ENCODE assay signal across 8 cellular contexts in the genomic region with DNA sequence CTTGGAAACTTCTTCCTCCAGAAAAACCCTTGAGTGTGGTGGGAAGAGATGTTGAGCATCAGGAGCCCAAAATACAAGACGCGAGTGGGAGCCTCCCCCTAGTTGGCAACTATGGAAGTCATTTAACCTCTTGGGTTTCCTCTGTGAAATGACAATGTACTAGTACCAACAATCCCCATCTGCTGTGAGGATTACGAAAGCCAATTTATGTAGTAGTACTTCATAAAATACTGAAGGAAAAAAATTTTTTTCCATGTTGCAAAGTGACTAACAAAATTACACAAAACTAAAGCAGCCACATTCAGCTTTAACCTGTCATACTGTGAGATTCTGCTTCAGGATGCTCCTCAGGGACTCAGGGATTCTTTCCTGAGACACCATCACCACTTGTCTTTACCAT. TPM values are rescaled to one million over a fixed set of nuclear protein-coding genes. Genes with fewer than 3 reads are reported as not detected.
DNase-seq lines count a peak whose midpoint lies in the region; ATAC-seq, FAIRE-seq and TF ChIP-seq lines count a peak whose summit lies in the region.

No MANE protein-coding gene starts in this region.

- no peaks in the 10 kb centered on the region for H3K27me3 ChIP-seq in H1 (replicated peaks in 1 of 4; ENCODE audit: control insufficient read depth in 3 of 4, extremely low read depth in 1 of 4, insufficient read depth in 3 of 4, low read length in 3 of 4)

- H2BK12ac ChIP-seq in H1 (ENCODE audit: low read depth, low read length): no peak overlapping the region

- TF ChIP-seq EP300 in H1 (IDR thresholded peaks at IDR 0.05; ENCODE audit: borderline replicate concordance in 1 of 2, low read depth in 2 of 2, low read length in 2 of 2): no peak

- no peak overlapping the region for H2BK5ac ChIP-seq in H1 (ENCODE audit: low read depth, low read length)

- H3K4me1 ChIP-seq in H1 (replicated peaks in 1 of 4; ENCODE audit: control insufficient read depth in 3 of 4, insufficient read depth in 4 of 4, low read length in 3 of 4): peaks cover 0 to 1% (median 0%) of the 10 kb centered on the region in 4 experiments; a peak in 3 of 7 replicates

- no peak overlapping the region for H2BK120ac ChIP-seq in H1 (replicated peaks; ENCODE audit: low read depth, low read length)

- no peak for ATAC-seq in natural killer cell treated with Interleukin-12 subunit alpha and Interleukin-12 subunit beta and Interleukin-15 and Interleukin-18, amount 100 ng/mL, for 72 hours
- ATAC-seq in HG03095 (IDR thresholded peaks at IDR 0.05; ENCODE audit: unreplicated experiment) (no peak), esophagus mucosa (no peak)

- H4K5ac ChIP-seq in H1 (ENCODE audit: insufficient read length, low read depth, low read length): peak overlapping the region; percentile 65

- peak overlapping the region; percentile 22 for H3K56ac ChIP-seq in H1 (replicated peaks; ENCODE audit: insufficient read length, low read depth, low read length)

- H3K4me2 ChIP-seq in H1 (ENCODE audit: insufficient read depth in 1 of 2, low read depth in 2 of 2, low read length in 2 of 2): peak overlapping the region; percentile 68 to 71

- H3K27me3 Mint-ChIP-seq in natural killer cell treated with Interleukin-12 subunit alpha and Interleukin-12 subunit beta and Interleukin-15 and Interleukin-18, amount 100 ng/mL, for 72 hours: no peaks in the 10 kb centered on the region

- no peaks in the 10 kb centered on the region for H4K20me1 ChIP-seq in H1 (replicated peaks in 1 of 2; ENCODE audit: control insufficient read depth in 1 of 2, insufficient read depth in 2 of 2, low read length in 2 of 2)

- no peak for FAIRE-seq in H1 (lab: Jason Lieb, UNC)

- peaks cover 5 to 36% of the 10 kb centered on the region in 2 experiments; a peak in 3 of 4 replicates for H3K79me2 ChIP-seq in H1 (ENCODE audit: control insufficient read depth in 1 of 2, insufficient read depth in 2 of 2, low read length in 2 of 2)

- peak overlapping the region in 3 of 4 experiments; percentile 12 to 36 (median 30); a peak in 2 of 7 replicates for H3K9ac ChIP-seq in H1 (replicated peaks in 1 of 4; ENCODE audit: extremely low read depth in 1 of 4, low read depth in 3 of 4, low read length in 3 of 4)

- H3K14ac ChIP-seq in H1 (ENCODE audit: insufficient read length): no peak overlapping the region

- peak overlapping the region; percentile 88 for H3K4me3 Mint-ChIP-seq in natural killer cell treated with Interleukin-12 subunit alpha and Interleukin-12 subunit beta and Interleukin-15 and Interleukin-18, amount 100 ng/mL, for 72 hours

- no peaks in the 10 kb centered on the region for H3K9me3 Mint-ChIP-seq in natural killer cell treated with Interleukin-12 subunit alpha and Interleukin-12 subunit beta and Interleukin-15 and Interleukin-18, amount 100 ng/mL, for 72 hours

- no peak overlapping the region for H2AK5ac ChIP-seq in H1 (ENCODE audit: low read depth, low read length)

- TF ChIP-seq CTCF in H1 (IDR thresholded peaks at IDR 0.05; ENCODE audit: control extremely low read depth in 1 of 3, insufficient read depth in 1 of 3, low read depth in 1 of 3, low read length in 3 of 3): no peak

- TF ChIP-seq POLR2A in H1 (IDR thresholded peaks at IDR 0.05; ENCODE audit: control extremely low read depth in 1 of 2, low read depth in 2 of 2, low read length in 2 of 2): no peak

- no peak overlapping the region for H3K18ac ChIP-seq in H1 (ENCODE audit: extremely low read depth, low read length)

- peak; percentile 6 for DNase-seq in stimulated activated CD4-positive, alpha-beta T cell treated with anti-CD3 and anti-CD28 coated beads, Interleukin-4, amount 100 ng/mL, for 24 hours
- no peak for DNase-seq in stimulated activated CD4-positive, alpha-beta T cell treated with anti-CD3 and anti-CD28 coated beads, Interleukin-4, amount 100 ng/mL, for 4 hours
- DNase-seq in RPMI7951 (ENCODE audit: low read depth) (peak; percentile 26), H1 (ENCODE audit: low read depth in 1 of 2, low spot score in 2 of 2) (no peak), DMS79 (lab: John Stamatoyannopoulos, UW) (no peak)
- no peak for DNase-seq in natural killer cell treated with Interleukin-12 subunit alpha and Interleukin-12 subunit beta and Interleukin-15 and Interleukin-18, amount 100 ng/mL, for 72 hours (ENCODE audit: low spot score)

- no peak overlapping the region for H4K8ac ChIP-seq in H1 (ENCODE audit: extremely low read depth, insufficient read depth, low read length)

- peaks cover 2% of the 10 kb centered on the region; the same call in 1 of the 2 replicates for H3K23me2 ChIP-seq in H1 (ENCODE audit: low read depth, low read length)

- H3K27ac ChIP-seq in H1 (ENCODE audit: low read depth, low read length): no peak overlapping the region

- CTCF ChIA-PET in H1 (lab: Charles Lee; ENCODE audit: partially characterized antibody): interaction anchor here (0.6 to 1.1 kb wide), 2 partner anchors 11 to 105 kb away, joined by 3 read pairs; no protein-coding TSS in a partner anchor

- H3K9me3 ChIP-seq in H1 (ENCODE audit: insufficient read depth in 2 of 2, low read depth in 1 of 2, low read length in 1 of 2): no peaks in the 10 kb centered on the region

- H3K4ac ChIP-seq in H1 (replicated peaks; ENCODE audit: insufficient read length, low read depth, low read length): no peak overlapping the region

- H4K91ac ChIP-seq in H1 (replicated peaks; ENCODE audit: insufficient read length, low read length): no peak overlapping the region

- H3K79me1 ChIP-seq in H1 (ENCODE audit: low read depth, low read length): peaks cover 9% of the 10 kb centered on the region

- no peak for TF ChIP-seq RAD21 in H1 (IDR thresholded peaks at IDR 0.05 in 1 of 2, conservative IDR thresholded peaks at IDR 0.05 in 1 of 2; ENCODE audit: low read depth in 2 of 2, low read length in 2 of 2)

- H3K36me3 Mint-ChIP-seq in natural killer cell treated with Interleukin-12 subunit alpha and Interleukin-12 subunit beta and Interleukin-15 and Interleukin-18, amount 100 ng/mL, for 72 hours: no peaks in the 10 kb centered on the region

- H2BK15ac ChIP-seq in H1 (ENCODE audit: low read length): no peak overlapping the region

- H2BK20ac ChIP-seq in H1 (ENCODE audit: low read length): no peak overlapping the region

- no peak overlapping the region for H3K23ac ChIP-seq in H1 (ENCODE audit: insufficient read length)

- H2AFZ ChIP-seq in H1 (ENCODE audit: low read length): peak overlapping the region; percentile 66

- POLR2A ChIA-PET in H1 (lab: Charles Lee; ENCODE audit: partially characterized antibody): interaction anchor here (1.0 to 3.0 kb wide), 6 partner anchors 8 to 135 kb away, joined by 3 to 16 read pairs (median 5); partner anchors contain the start of genes ST13 and XPNPEP3

- H3K36me3 ChIP-seq in H1 (ENCODE audit: control insufficient read depth in 2 of 4, insufficient read depth in 4 of 4, low read length in 3 of 4): peaks cover 0 to 23% (median 10%) of the 10 kb centered on the region in 4 experiments; a peak in 4 of 8 replicates

- 40% methylated on average over 3 of the region's 3 CpGs; no CpG with 5 or more reads in 1 of the 2 experiments for WGBS in H1 (ENCODE audit: extremely low coverage in 1 of 2, insufficient coverage in 1 of 2, insufficient read length in 1 of 2, insufficient replicate concordance in 2 of 2, low coverage in 1 of 2, low lambda C conversion rate in 2 of 2, missing lambda C conversion rate in 1 of 2), 2 experiments

- peak overlapping the region; percentile 21 to 98 (median 42); a peak in 7 of 8 replicates for H3K4me3 ChIP-seq in H1 (ENCODE audit: extremely low read depth in 1 of 4, insufficient read depth in 2 of 4, low read depth in 3 of 4, low read length in 4 of 4)

- H3K4me1 Mint-ChIP-seq in natural killer cell treated with Interleukin-12 subunit alpha and Interleukin-12 subunit beta and Interleukin-15 and Interleukin-18, amount 100 ng/mL, for 72 hours (ENCODE audit: low read depth in 2 of 2): peaks cover 31% of the 10 kb centered on the region in 2 donors

- peak overlapping the region; percentile 63 to 96 for H3K27ac Mint-ChIP-seq in natural killer cell treated with Interleukin-12 subunit alpha and Interleukin-12 subunit beta and Interleukin-15 and Interleukin-18, amount 100 ng/mL, for 72 hours

RNA-seq across cellular contexts. Expression of gene SLC25A17, which starts 0.6 kb away (rescaled TPM):
- 24.4 and 30.0 TPM in 2 replicates for total RNA-seq in RPMI7951 (2014; rRNA removed; shearing (Covaris generic))
- 40.2 and 40.4 TPM in 2 replicates for total RNA-seq in H1 (2021; fragmentation: NEBNext Ultra II Directional; extraction: Animal tissue kit (Norgen Biotek cat#: 25700))
- polyA plus RNA-seq in H1 (2011; rRNA removed): 11.4 and 17.9 TPM in 2 replicates
- 18.4 TPM for polyA plus RNA-seq in H1 (2011; cell fraction: cytosol; rRNA removed)
- 8.7 TPM for polyA plus RNA-seq in H1 (2011; cell fraction: nucleus; rRNA removed)
- 29.6 to 36.7 TPM (median 31.7 TPM) in 4 replicates for polyA plus RNA-seq in H1 (2012, experiment 1 of 2)
- polyA plus RNA-seq in H1 (2012, experiment 2 of 2): 10.5 TPM
- 22.2 TPM for polyA plus RNA-seq in H1 (2013, experiment 1 of 2)
- 24.5 TPM for polyA plus RNA-seq in H1 (2013, experiment 2 of 2)
- polyA minus RNA-seq in H1 (2011; rRNA and poly(A)+ RNA removed): 26.9 and 31.3 TPM in 2 replicates
- 11.8 TPM for polyA minus RNA-seq in H1 (2011; cell fraction: cytosol; rRNA and poly(A)+ RNA removed)
- 8.9 TPM for polyA minus RNA-seq in H1 (2011; cell fraction: nucleus; rRNA and poly(A)+ RNA removed)
- 10 to 100 TPM; 31.0 to 39.1 TPM for total RNA-seq in natural killer cell treated with Interleukin-12 subunit alpha and Interleukin-12 subunit beta and Interleukin-15 and Interleukin-18, amount 100 ng/mL, for 72 hours
- 16.1 TPM for total RNA-seq in esophagus mucosa

RNA-seq across cellular contexts. Expression of gene ST13, which starts 36.7 kb away (rescaled TPM):
- 122 and 140 TPM in 2 replicates for total RNA-seq in RPMI7951 (2014; rRNA removed; shearing (Covaris generic))
- 305 TPM in 2 replicates for total RNA-seq in H1 (2021; fragmentation: NEBNext Ultra II Directional; extraction: Animal tissue kit (Norgen Biotek cat#: 25700))
- 32.5 and 52.0 TPM in 2 replicates for polyA plus RNA-seq in H1 (2011; rRNA removed)
- 132 TPM for polyA plus RNA-seq in H1 (2011; cell fraction: cytosol; rRNA removed)
- polyA plus RNA-seq in H1 (2011; cell fraction: nucleus; rRNA removed): 45.9 TPM
- polyA plus RNA-seq in H1 (2012, experiment 1 of 2): 322 to 358 TPM (median 337 TPM) in 4 replicates
- 43.0 TPM for polyA plus RNA-seq in H1 (2012, experiment 2 of 2)
- polyA plus RNA-seq in H1 (2013, experiment 1 of 2): 191 TPM
- polyA plus RNA-seq in H1 (2013, experiment 2 of 2): 216 TPM
- 103 and 149 TPM in 2 replicates for polyA minus RNA-seq in H1 (2011; rRNA and poly(A)+ RNA removed)
- 87.9 TPM for polyA minus RNA-seq in H1 (2011; cell fraction: cytosol; rRNA and poly(A)+ RNA removed)
- 60.0 TPM for polyA minus RNA-seq in H1 (2011; cell fraction: nucleus; rRNA and poly(A)+ RNA removed)
- total RNA-seq in natural killer cell treated with Interleukin-12 subunit alpha and Interleukin-12 subunit beta and Interleukin-15 and Interleukin-18, amount 100 ng/mL, for 72 hours: 100 to 1,000 TPM; 119 to 126 TPM
- total RNA-seq in esophagus mucosa: 120 TPM

RNA-seq across cellular contexts. Expression of gene XPNPEP3, which starts 37.2 kb away (rescaled TPM):
- total RNA-seq in RPMI7951 (2014; rRNA removed; shearing (Covaris generic)): 7.9 and 10.8 TPM in 2 replicates
- 21.5 and 25.8 TPM in 2 replicates for total RNA-seq in H1 (2021; fragmentation: NEBNext Ultra II Directional; extraction: Animal tissue kit (Norgen Biotek cat#: 25700))
- 9.9 and 29.2 TPM in 2 replicates for polyA plus RNA-seq in H1 (2011; rRNA removed)
- polyA plus RNA-seq in H1 (2011; cell fraction: cytosol; rRNA removed): 13.1 TPM
- polyA plus RNA-seq in H1 (2011; cell fraction: nucleus; rRNA removed): 14.7 TPM
- 9.7 to 11.8 TPM (median 10.5 TPM) in 4 replicates for polyA plus RNA-seq in H1 (2012, experiment 1 of 2)
- 3.7 TPM for polyA plus RNA-seq in H1 (2012, experiment 2 of 2)
- 10.2 TPM for polyA plus RNA-seq in H1 (2013, experiment 1 of 2)
- polyA plus RNA-seq in H1 (2013, experiment 2 of 2): 10.2 TPM
- polyA minus RNA-seq in H1 (2011; rRNA and poly(A)+ RNA removed): 37.0 and 40.4 TPM in 2 replicates
- 37.6 TPM for polyA minus RNA-seq in H1 (2011; cell fraction: cytosol; rRNA and poly(A)+ RNA removed)
- polyA minus RNA-seq in H1 (2011; cell fraction: nucleus; rRNA and poly(A)+ RNA removed): 41.8 TPM
- 10 to 100 TPM; 16.2 to 26.1 TPM for total RNA-seq in natural killer cell treated with Interleukin-12 subunit alpha and Interleukin-12 subunit beta and Interleukin-15 and Interleukin-18, amount 100 ng/mL, for 72 hours
- total RNA-seq in esophagus mucosa: 14.3 TPM

RNA-seq across cellular contexts. Expression of gene DNAJB7, which starts 42.2 kb away (rescaled TPM):
- total RNA-seq in RPMI7951 (2014; rRNA removed; shearing (Covaris generic)): not detected in 2 replicates
- not detected in 2 replicates for total RNA-seq in H1 (2021; fragmentation: NEBNext Ultra II Directional; extraction: Animal tissue kit (Norgen Biotek cat#: 25700))
- polyA plus RNA-seq in H1 (2011; rRNA removed): not detected in 2 replicates
- polyA plus RNA-seq in H1 (2011; cell fraction: cytosol; rRNA removed): not detected
- not detected for polyA plus RNA-seq in H1 (2011; cell fraction: nucleus; rRNA removed)
- polyA plus RNA-seq in H1 (2012, experiment 1 of 2): 0.07 to 0.14 TPM (median 0.09 TPM) in 4 replicates
- polyA plus RNA-seq in H1 (2012, experiment 2 of 2): not detected
- polyA plus RNA-seq in H1 (2013, experiment 1 of 2): not detected
- not detected for polyA plus RNA-seq in H1 (2013, experiment 2 of 2)
- polyA minus RNA-seq in H1 (2011; rRNA and poly(A)+ RNA removed): not detected in 2 replicates
- not detected for polyA minus RNA-seq in H1 (2011; cell fraction: cytosol; rRNA and poly(A)+ RNA removed)
- not detected for polyA minus RNA-seq in H1 (2011; cell fraction: nucleus; rRNA and poly(A)+ RNA removed)
- total RNA-seq in natural killer cell treated with Interleukin-12 subunit alpha and Interleukin-12 subunit beta and Interleukin-15 and Interleukin-18, amount 100 ng/mL, for 72 hours: not detected
- total RNA-seq in esophagus mucosa: not detected

Comparison
In these comparisons a context has a peak if more than half of its experiments do, and no peak if none do; other contexts are left out.
1. DNase-seq: peak in stimulated activated CD4-positive, alpha-beta T cell treated with anti-CD3 and anti-CD28 coated beads, Interleukin-4, amount 100 ng/mL, for 24 hours (single experiment) and RPMI7951 (single experiment); none in stimulated activated CD4-positive, alpha-beta T cell treated with anti-CD3 and anti-CD28 coated beads, Interleukin-4, amount 100 ng/mL, for 4 hours (0 of 2), H1 (0 of 2), natural killer cell treated with Interleukin-12 subunit alpha and Interleukin-12 subunit beta and Interleukin-15 and Interleukin-18, amount 100 ng/mL, for 72 hours (single experiment) and DMS79 (single experiment).